Comparison of ENCODE assay signal across 2 cellular contexts in genomic region chr10:86399879-86400704, GRCh38.
A peak's percentile ranks its signal among the peaks of the same experiment; 100 is the strongest.
TF ChIP-seq lines count a peak whose summit lies in the region.

No MANE protein-coding gene starts in this region.

TF ChIP-seq in A549, 52 proteins besides CTCF, POLR2A, EP300 and RAD21 (continued from another document and continues in another):
- TF ChIP-seq ATOH8 (CRISPR knock-in tag; IDR thresholded peaks at IDR 0.05; ENCODE audit: low read depth) (no peak), HES2 (IDR thresholded peaks at IDR 0.05) (no peak), FOXS1 (CRISPR knock-in tag; IDR thresholded peaks at IDR 0.05) (no peak), FOSL2 (IDR thresholded peaks at IDR 0.05) (no peak), FOSL2 (CRISPR knock-in tag; IDR thresholded peaks at IDR 0.05) (no peak), PHF8 (IDR thresholded peaks at IDR 0.05; ENCODE audit: borderline replicate concordance, low read depth) (peak; percentile 57), ZC3H11A (IDR thresholded peaks at IDR 0.05) (no peak), MAFK (IDR thresholded peaks at IDR 0.05; ENCODE audit: partially characterized antibody) (no peak), MAZ (IDR thresholded peaks at IDR 0.05; ENCODE audit: borderline replicate concordance, low read depth, low read length) (no peak), HDAC2 (IDR thresholded peaks at IDR 0.05) (no peak), CHD2 (IDR thresholded peaks at IDR 0.05; ENCODE audit: low read length, partially characterized antibody) (no peak), ZSCAN20 (CRISPR knock-in tag; IDR thresholded peaks at IDR 0.05) (no peak), ZNF302 (CRISPR knock-in tag; IDR thresholded peaks at IDR 0.05) (no peak), HMGXB4 (CRISPR knock-in tag; IDR thresholded peaks at IDR 0.05; ENCODE audit: borderline replicate concordance) (peak; percentile 62; the same call in 1 of the 2 replicates), EHMT2 (IDR thresholded peaks at IDR 0.05; ENCODE audit: low read depth) (no peak), HOXB13 (CRISPR knock-in tag; IDR thresholded peaks at IDR 0.05; ENCODE audit: low read depth) (no peak), BCL3 (IDR thresholded peaks at IDR 0.05) (peak; percentile 68; the same call in 1 of the 3 replicates), CHD4 (IDR thresholded peaks at IDR 0.05; ENCODE audit: borderline replicate concordance) (no peak), TFCP2L1 (CRISPR knock-in tag; IDR thresholded peaks at IDR 0.05) (no peak), ESRRA (IDR thresholded peaks at IDR 0.05; ENCODE audit: borderline replicate concordance, low read length) (no peak), CEBPB (IDR thresholded peaks at IDR 0.05) (no peak), NFE2L2 (conservative IDR thresholded peaks at IDR 0.05; ENCODE audit: low read length) (no peak), RARB (CRISPR knock-in tag; IDR thresholded peaks at IDR 0.05) (no peak), ELK1 (IDR thresholded peaks at IDR 0.05; ENCODE audit: low read depth, low read length) (no peak), KDM5A (IDR thresholded peaks at IDR 0.05) (no peak), ZFP36 (IDR thresholded peaks at IDR 0.05; ENCODE audit: borderline replicate concordance, partially characterized antibody) (no peak), HOXB5 (CRISPR knock-in tag; IDR thresholded peaks at IDR 0.05) (peak; percentile 72; the same call in 1 of the 2 replicates), JUNB (IDR thresholded peaks at IDR 0.05) (no peak), GATA3 (IDR thresholded peaks at IDR 0.05; ENCODE audit: borderline replicate concordance) (no peak; the same call in 1 of the 2 replicates), SREBF2 (IDR thresholded peaks at IDR 0.05) (no peak), POLR2AphosphoS2 (conservative IDR thresholded peaks at IDR 0.05; ENCODE audit: low read length) (no peak), BHLHE40 (IDR thresholded peaks at IDR 0.05; ENCODE audit: low read depth, low read length) (no peak), EHF (CRISPR knock-in tag; IDR thresholded peaks at IDR 0.05) (no peak), NPAS2 (CRISPR knock-in tag; IDR thresholded peaks at IDR 0.05; ENCODE audit: borderline replicate concordance) (no peak), MYC (IDR thresholded peaks at IDR 0.05; ENCODE audit: borderline replicate concordance, low read length) (peak; percentile 72; the same call in 1 of the 2 replicates), CBX2 (IDR thresholded peaks at IDR 0.05; ENCODE audit: borderline replicate concordance, low read depth) (no peak), FOSB (CRISPR knock-in tag; IDR thresholded peaks at IDR 0.05) (no peak), NR3C1 (IDR thresholded peaks at IDR 0.05) (no peak), SMC3 (IDR thresholded peaks at IDR 0.05) (peak; percentile 95), RFX5 (IDR thresholded peaks at IDR 0.05) (0 out of 2 replicates have a peak, but pooled peaks have one; percentile 34)

TF ChIP-seq in K562, 482 proteins besides CTCF, POLR2A, EP300 and RAD21 (continued from another document and continues in another):
- TF ChIP-seq ETS1 (conservative IDR thresholded peaks at IDR 0.05; ENCODE audit: control insufficient read depth, low read depth, low read length) (no peak), ARID1B (IDR thresholded peaks at IDR 0.05) (no peak), FOSL1 (tag; conservative IDR thresholded peaks at IDR 0.05) (no peak), THRA (IDR thresholded peaks at IDR 0.05) (no peak), MAFF (IDR thresholded peaks at IDR 0.05; ENCODE audit: low read length) (no peak), NFIC (IDR thresholded peaks at IDR 0.05) (peak; percentile 15; the same call in 1 of the 2 replicates), L3MBTL2 (IDR thresholded peaks at IDR 0.05) (peak; percentile 90), ZNF408 (CRISPR knock-in tag; IDR thresholded peaks at IDR 0.05; ENCODE audit: low read depth) (no peak), ZNF133 (CRISPR knock-in tag; IDR thresholded peaks at IDR 0.05) (no peak), CBFA2T2 (conservative IDR thresholded peaks at IDR 0.05) (no peak), CC2D1A (IDR thresholded peaks at IDR 0.05) (no peak), ZNF324 (CRISPR knock-in tag; IDR thresholded peaks at IDR 0.05) (no peak), MCM7 (IDR thresholded peaks at IDR 0.05) (no peak), WHSC1 (IDR thresholded peaks at IDR 0.05; ENCODE audit: low read length) (no peak), ZBTB1 (CRISPR knock-in tag; IDR thresholded peaks at IDR 0.05; ENCODE audit: borderline replicate concordance, low read depth) (no peak), POLR2H (tag; IDR thresholded peaks at IDR 0.05; ENCODE audit: low read depth) (no peak), ZBTB33 (CRISPR knock-in tag; IDR thresholded peaks at IDR 0.05) (0 out of 2 replicates have a peak, but pooled peaks have one; percentile 38), MCM5 (IDR thresholded peaks at IDR 0.05; ENCODE audit: low read depth) (no peak), ZBTB49 (CRISPR knock-in tag; IDR thresholded peaks at IDR 0.05; ENCODE audit: borderline replicate concordance) (0 out of 2 replicates have a peak, but pooled peaks have one; percentile 35), HDAC1 (IDR thresholded peaks at IDR 0.05) (no peak), NCOA2 (IDR thresholded peaks at IDR 0.05; ENCODE audit: partially characterized antibody in 2 of 2) (no peak), DDX20 (tag; IDR thresholded peaks at IDR 0.05; ENCODE audit: low read depth) (no peak), NR2C1 (IDR thresholded peaks at IDR 0.05) (no peak), NR2C1 (tag; IDR thresholded peaks at IDR 0.05) (no peak), SMAD3 (CRISPR knock-in tag; conservative IDR thresholded peaks at IDR 0.05) (no peak), MNT (conservative IDR thresholded peaks at IDR 0.05) (no peak), SOX6 (IDR thresholded peaks at IDR 0.05) (no peak), XRCC4 (IDR thresholded peaks at IDR 0.05; ENCODE audit: extremely low read depth, insufficient read depth, insufficient read length) (no peak), SAFB2 (IDR thresholded peaks at IDR 0.05; ENCODE audit: borderline replicate concordance, low read depth, low read length, severe bottlenecking) (no peak), ZBTB34 (CRISPR knock-in tag; IDR thresholded peaks at IDR 0.05) (no peak), ZNF507 (tag; conservative IDR thresholded peaks at IDR 0.05) (no peak), ZFX (CRISPR knock-in tag; IDR thresholded peaks at IDR 0.05) (peak; percentile 73), BHLHE40 (IDR thresholded peaks at IDR 0.05; ENCODE audit: low read length) (0 out of 2 replicates have a peak, but pooled peaks have one; percentile 12), FOXK2 (conservative IDR thresholded peaks at IDR 0.05 in 1 of 2, IDR thresholded peaks at IDR 0.05 in 1 of 2; ENCODE audit: low read depth in 2 of 2) (no peak), FOXP1 (CRISPR knock-in tag; IDR thresholded peaks at IDR 0.05) (no peak), ZNF134 (CRISPR knock-in tag; conservative IDR thresholded peaks at IDR 0.05) (no peak), TEAD4 (IDR thresholded peaks at IDR 0.05; ENCODE audit: low read length) (0 out of 2 replicates have a peak, but pooled peaks have one; percentile 32), TEAD4 (CRISPR knock-in tag; IDR thresholded peaks at IDR 0.05; ENCODE audit: borderline replicate concordance) (no peak), EGR1 (conservative IDR thresholded peaks at IDR 0.05) (no peak), TRIM25 (IDR thresholded peaks at IDR 0.05; ENCODE audit: borderline replicate concordance) (no peak), ZNF280A (IDR thresholded peaks at IDR 0.05; ENCODE audit: low read depth, partially characterized antibody) (no peak), YY1 (IDR thresholded peaks at IDR 0.05; ENCODE audit: borderline replicate concordance in 1 of 3, control insufficient read depth in 1 of 3, extremely low read depth in 1 of 3, insufficient read depth in 3 of 3, insufficient read length in 1 of 3, insufficient replicate concordance in 2 of 3, low read depth in 1 of 3, low read length in 2 of 3) (no peak)
